ENCODE assay signal across 28 cellular contexts in genomic region chr22:44248926-44249325, GRCh38.
"Had no signal": no experiment of that assay in that cellular context is flagged by ENCODE, and none has a peak within 500 bp of the region (broad histone marks: within the 10 kb centered on the region; RNA-seq: fewer than 3 reads in every experiment).

No MANE protein-coding gene starts in this region.

- H3K9ac ChIP-seq: parathyroid adenoma had no signal

- H3K4me1 Mint-ChIP-seq: activated T-helper 17 cell treated with anti-CD3 and anti-CD28 coated beads, Interleukin-2, amount 50 U/mL, for 72 hours; mesothelial cell of epicardium; naive thymus-derived CD4-positive, alpha-beta T cell; stimulated activated naive B cell treated with anti-CD40 and anti-IgM and Interleukin-4, amounts not matched to agents 10 μg/mL and 1 μg/mL and 100 μg/mL, for 72 hours had no signal

- H3K27me3 ChIP-seq: brain microvascular endothelial cell, hepatocyte, tibial nerve had no signal

- H3K27ac Mint-ChIP-seq: activated T-helper 17 cell treated with anti-CD3 and anti-CD28 coated beads, Interleukin-2, amount 50 U/mL, for 72 hours; dendritic cell treated with granulocyte-macrophage colony-stimulating factor and Interleukin-4, amounts not matched to agents 40 ng/mL and 50 ng/mL, for 4 days; mesothelial cell of epicardium; naive thymus-derived CD4-positive, alpha-beta T cell; stimulated activated naive B cell treated with anti-CD40 and anti-IgM and Interleukin-4, amounts not matched to agents 10 μg/mL and 1 μg/mL and 100 μg/mL, for 72 hours had no signal

- H3K4me3 ChIP-seq: esophagus squamous epithelium, hepatocyte, tibial nerve had no signal

- H2AFZ ChIP-seq: hepatocyte, parathyroid adenoma had no signal

- H3K4me3 Mint-ChIP-seq: activated T-cell treated with anti-CD3 and anti-CD28 coated beads, Interleukin-2, amount 50 U/mL, for 4 hours; activated T-helper 17 cell treated with anti-CD3 and anti-CD28 coated beads, Interleukin-2, amount 50 U/mL, for 72 hours; dendritic cell treated with granulocyte-macrophage colony-stimulating factor and Interleukin-4, amounts not matched to agents 40 ng/mL and 50 ng/mL, for 4 days; mesothelial cell of epicardium; stimulated activated naive B cell treated with anti-CD40 and anti-IgM and Interleukin-4, amounts not matched to agents 10 μg/mL and 1 μg/mL and 100 μg/mL, for 72 hours had no signal

- H3K27ac ChIP-seq: brain microvascular endothelial cell, esophagus squamous epithelium, hepatocyte, parathyroid adenoma, tibial nerve, VCaP had no signal

- H3K36me3 ChIP-seq: brain microvascular endothelial cell, esophagus squamous epithelium, tibial nerve had no signal

- H3K4me1 ChIP-seq: parathyroid adenoma, tibial nerve had no signal

- FAIRE-seq: astrocyte, frontal cortex, TTC549 had no signal

- DNase-seq: activated CD4-positive, alpha-beta T cell treated with anti-CD3 and anti-CD28 coated beads for 4 hours; activated CD4-positive, alpha-beta T cell treated with anti-CD3 and anti-CD28 coated beads, Interleukin-2, amount 50 U/mL, for 4 hours; activated gamma-delta T cell treated with Interleukin-2 at 50 U/mL for 16 hours; activated naive CD4-positive, alpha-beta T cell treated with anti-CD3 and anti-CD28 coated beads, Interleukin-2, amount 50 U/mL, for 16 hours; activated T-cell treated with anti-CD3 and anti-CD28 coated beads, Interleukin-2, amount 50 U/mL, for 4 hours; amniotic stem cell; brain microvascular endothelial cell; effector CD4-positive, alpha-beta T cell; esophagus squamous epithelium; islet precursor cell; left cardiac atrium; left ventricle myocardium superior; nucleus accumbens; right cardiac atrium; stimulated activated CD4-positive, alpha-beta T cell treated with anti-CD3 and anti-CD28 coated beads, Interleukin-15, amount 100 ng/mL, for 24 hours; stimulated activated CD4-positive, alpha-beta T cell treated with anti-CD3 and anti-CD28 coated beads, Interleukin-2, amount 100 ng/mL, for 24 hours; stimulated activated naive B cell treated with anti-CD40 and anti-IgM and Interleukin-4, amounts not matched to agents 10 μg/mL and 1 μg/mL and 100 μg/mL, for 72 hours had no signal

- H3K4me2 ChIP-seq: hepatocyte had no signal

- H3K79me2 ChIP-seq: hepatocyte, parathyroid adenoma had no signal

- ATAC-seq: activated T-cell treated with anti-CD3 and anti-CD28 coated beads, Interleukin-2, amount 50 U/mL, for 4 hours; activated T-helper 17 cell treated with anti-CD3 and anti-CD28 coated beads, Interleukin-2, amount 50 U/mL, for 72 hours; left cardiac atrium; left ventricle myocardium superior; naive thymus-derived CD4-positive, alpha-beta T cell; right cardiac atrium; stimulated activated naive B cell treated with anti-CD40 and anti-IgM and Interleukin-4, amounts not matched to agents 10 μg/mL and 1 μg/mL and 100 μg/mL, for 72 hours had no signal
